Comparison of ENCODE assay signal across 13 cellular contexts in genomic region chr2:158666969-158667368, GRCh38.
"Had no signal": no experiment of that assay in that cellular context is flagged by ENCODE, and none has a peak within 500 bp of the region (broad histone marks: within the 10 kb centered on the region; RNA-seq: fewer than 3 reads in every experiment).

No MANE protein-coding gene starts in this region.

- H3K9me3 ChIP-seq: ascending aorta, colonic mucosa, thoracic aorta had no signal

- H3K27ac ChIP-seq: colonic mucosa had no signal

- H3K4me3 ChIP-seq: ascending aorta, colonic mucosa, thoracic aorta had no signal

- H3K4me1 ChIP-seq: colonic mucosa had no signal

- H3K27me3 ChIP-seq: ascending aorta, colonic mucosa had no signal

- ATAC-seq: activated CD8-positive, alpha-beta T cell treated with anti-CD3 and anti-CD28 coated beads, Interleukin-2, amount 10 ng/mL, durations not matched to agents 7 days and 5 days; activated naive CD8-positive, alpha-beta T cell treated with anti-CD3 and anti-CD28 coated beads, Interleukin-2, amount 50 U/mL, for 24 hours; stimulated activated naive CD8-positive, alpha-beta T cell treated with anti-CD3 and anti-CD28 coated beads, Interleukin-15, Interleukin-2, amounts not matched to agents 100 U/mL and 50 U/mL, for 24 hours had no signal

- DNase-seq: activated CD4-positive, alpha-beta T cell treated with anti-CD3 and anti-CD28 coated beads for 4 hours; activated CD8-positive, alpha-beta memory T cell treated with anti-CD3 and anti-CD28 coated beads, Interleukin-2, amount 50 U/mL, for 48 hours; activated CD8-positive, alpha-beta T cell treated with anti-CD3 and anti-CD28 coated beads, Interleukin-2, amount 10 ng/mL, durations not matched to agents 7 days and 5 days; activated naive CD8-positive, alpha-beta T cell treated with anti-CD3 and anti-CD28 coated beads, Interleukin-2, amount 50 U/mL, for 24 hours; caudate nucleus; colonic mucosa; effector CD8-positive, alpha-beta T cell; head of caudate nucleus; stimulated activated CD4-positive, alpha-beta T cell treated with anti-CD3 and anti-CD28 coated beads, Interleukin-12 subunit alpha, Interleukin-12 subunit beta, amount 100 ng/mL, for 4 hours; stimulated activated naive CD8-positive, alpha-beta T cell treated with anti-CD3 and anti-CD28 coated beads, Interleukin-15, Interleukin-2, amounts not matched to agents 100 U/mL and 50 U/mL, for 24 hours; T-helper 1 cell had no signal
